ENCODE assay signal across 7 cellular contexts in the genomic region with DNA sequence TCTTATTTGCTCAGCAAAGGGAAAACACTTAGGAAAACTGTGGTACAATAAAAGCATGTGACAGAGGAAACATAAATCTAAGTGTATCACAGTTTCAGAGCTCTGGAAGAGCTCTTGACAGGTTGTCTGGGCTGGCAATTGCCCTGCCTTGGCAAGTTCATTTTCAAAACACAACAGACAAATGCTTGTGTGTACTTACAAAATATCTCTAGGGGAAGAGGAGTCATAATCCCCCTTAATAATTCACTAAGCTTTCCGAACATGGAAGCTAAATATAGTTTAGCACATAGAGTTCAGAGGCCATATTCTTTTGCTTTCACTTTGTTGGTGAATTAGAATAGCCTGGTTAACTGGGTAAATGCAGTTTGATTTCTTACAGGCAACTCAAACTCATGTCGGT.
DNase-seq lines count a peak whose midpoint lies in the region; ATAC-seq and TF ChIP-seq lines count a peak whose summit lies in the region.

No MANE protein-coding gene starts in this region.

- H3K27ac Mint-ChIP-seq in stimulated activated memory B cell treated with anti-CD40 and anti-IgM and Interleukin-4, amounts not matched to agents 10 μg/mL and 1 μg/mL and 100 μg/mL, for 72 hours: peak overlapping the region; percentile 2
- H3K27ac Mint-ChIP-seq in endodermal cell: no peak overlapping the region

- H3K4me3 ChIP-seq in esophagus squamous epithelium (peak overlapping the region in 3 of 4 donors; percentile 10 to 55 (median 21)), endodermal cell (ENCODE audit: low read length) (no peak overlapping the region)

- H3K27me3 Mint-ChIP-seq in stimulated activated memory B cell treated with anti-CD40 and anti-IgM and Interleukin-4, amounts not matched to agents 10 μg/mL and 1 μg/mL and 100 μg/mL, for 72 hours: no peaks in the 10 kb centered on the region
- H3K27me3 Mint-ChIP-seq in endodermal cell (ENCODE audit: insufficient read depth): no peaks in the 10 kb centered on the region

- TF ChIP-seq CTCF in esophagus squamous epithelium (IDR thresholded peaks at IDR 0.05): no peak
- TF ChIP-seq CTCF in endodermal cell (conservative IDR thresholded peaks at IDR 0.05): no peak

- 2 to 17% methylated on average over 2 of the region's 2 CpGs for WGBS in esophagus squamous epithelium, 2 donors
- 94 to 100% methylated on average over 1 to 2 of the region's 2 CpGs for WGBS in endodermal cell (ENCODE audit: insufficient coverage in 1 of 2, insufficient read length in 1 of 2), 2 experiments

- peaks cover 5% of the 10 kb centered on the region for H3K4me1 Mint-ChIP-seq in stimulated activated memory B cell treated with anti-CD40 and anti-IgM and Interleukin-4, amounts not matched to agents 10 μg/mL and 1 μg/mL and 100 μg/mL, for 72 hours
- no peaks in the 10 kb centered on the region for H3K4me1 Mint-ChIP-seq in endodermal cell

- H3K4me1 ChIP-seq in esophagus squamous epithelium (peaks cover 0 to 35% (median 5%) of the 10 kb centered on the region in 3 donors), endodermal cell (ENCODE audit: control insufficient read depth, insufficient read depth, low read length) (no peaks in the 10 kb centered on the region)

- H3K36me3 Mint-ChIP-seq in stimulated activated memory B cell treated with anti-CD40 and anti-IgM and Interleukin-4, amounts not matched to agents 10 μg/mL and 1 μg/mL and 100 μg/mL, for 72 hours: peaks cover 5% of the 10 kb centered on the region
- H3K36me3 Mint-ChIP-seq in endodermal cell (ENCODE audit: low read depth): peaks cover 1% of the 10 kb centered on the region

- H3K9ac ChIP-seq in endodermal cell (ENCODE audit: extremely low read depth, low read length, poor library complexity, severe bottlenecking): no peak overlapping the region

- H3K27me3 ChIP-seq in esophagus squamous epithelium (no peaks in the 10 kb centered on the region), endodermal cell (ENCODE audit: control insufficient read depth, insufficient read depth, low read length, poor library complexity, severe bottlenecking) (no peaks in the 10 kb centered on the region)

- H3K27ac ChIP-seq in KOPT-K1 (ENCODE audit: low read depth, low read length, poor library complexity, severe bottlenecking): peak overlapping the region; percentile 73
- H3K27ac ChIP-seq in esophagus squamous epithelium: peak overlapping the region in 2 of 4 donors; percentile 29 to 40
- no peak overlapping the region for H3K27ac ChIP-seq in endodermal cell (ENCODE audit: low read depth, low read length)

- intact Hi-C loops in esophagus squamous epithelium (cut with DNase I): no loop called here

- H3K36me3 ChIP-seq in KOPT-K1 (ENCODE audit: insufficient read depth, low read length) (no peaks in the 10 kb centered on the region), esophagus squamous epithelium (no peaks in the 10 kb centered on the region), endodermal cell (ENCODE audit: control insufficient read depth, insufficient read depth, low read length) (no peaks in the 10 kb centered on the region)

- peak overlapping the region; percentile 22 for H3K4me3 Mint-ChIP-seq in stimulated activated memory B cell treated with anti-CD40 and anti-IgM and Interleukin-4, amounts not matched to agents 10 μg/mL and 1 μg/mL and 100 μg/mL, for 72 hours
- H3K4me3 Mint-ChIP-seq in endodermal cell: no peak overlapping the region

- no peaks in the 10 kb centered on the region for H3K9me3 Mint-ChIP-seq in stimulated activated memory B cell treated with anti-CD40 and anti-IgM and Interleukin-4, amounts not matched to agents 10 μg/mL and 1 μg/mL and 100 μg/mL, for 72 hours
- no peaks in the 10 kb centered on the region for H3K9me3 Mint-ChIP-seq in endodermal cell

- no peak for TF ChIP-seq POLR2A in esophagus squamous epithelium (IDR thresholded peaks at IDR 0.05)

- DNase-seq in esophagus squamous epithelium (lab: John Stamatoyannopoulos, UW): no peak
- no peak for DNase-seq in cerebellum (ENCODE audit: low spot score)
- no peak for DNase-seq in endodermal cell

- H3K9me3 ChIP-seq in KOPT-K1 (ENCODE audit: insufficient read depth, low read length, poor library complexity, severe bottlenecking) (no peaks in the 10 kb centered on the region), esophagus squamous epithelium (no peaks in the 10 kb centered on the region), endodermal cell (ENCODE audit: control insufficient read depth, low read length) (no peaks in the 10 kb centered on the region)

- ATAC-seq in GM19452 (IDR thresholded peaks at IDR 0.05; ENCODE audit: unreplicated experiment) (peak; percentile 70), GM21576 (IDR thresholded peaks at IDR 0.05; ENCODE audit: unreplicated experiment) (no peak)
- ATAC-seq in stimulated activated memory B cell treated with anti-CD40 and anti-IgM and Interleukin-4, amounts not matched to agents 10 μg/mL and 1 μg/mL and 100 μg/mL, for 72 hours: no peak
